ENCODE assay signal across 19 cellular contexts in genomic region chr2:67209107-67209506, GRCh38.
DNase-seq lines count a peak whose midpoint lies in the region; ATAC-seq and TF ChIP-seq lines count a peak whose summit lies in the region.
"Had no signal": no experiment of that assay in that cellular context is flagged by ENCODE, and none has a peak within 500 bp of the region (broad histone marks: within the 10 kb centered on the region; RNA-seq: fewer than 3 reads in every experiment).

No MANE protein-coding gene starts in this region.

- peaks cover 34% of the 10 kb centered on the region for H3K4me1 ChIP-seq in A673 (ENCODE audit: insufficient read depth, low read length, poor library complexity, severe bottlenecking)
- no peaks in the 10 kb centered on the region for H3K4me1 ChIP-seq in mucosa of descending colon (ENCODE audit: low read depth)
- H3K4me1 ChIP-seq: SJSA1 had no signal

- no peaks in the 10 kb centered on the region for H3K9me3 ChIP-seq in A673 (ENCODE audit: low read depth, low read length, poor library complexity, severe bottlenecking)
- H3K9me3 ChIP-seq in mucosa of descending colon = no peaks in the 10 kb centered on the region
- H3K9me3 ChIP-seq: SJSA1 had no signal

- POLR2A ChIA-PET in A673 (lab: Charles Lee; ENCODE audit: low non-redundant PET) = no interaction called here

- DNase-seq in A673 (ENCODE audit: low spot score) = peak; percentile 41
- DNase-seq in NCI-H1048 (lab: John Stamatoyannopoulos, UW) = peak; percentile 38
- peak; percentile 51 for DNase-seq in NCI-H748 (lab: John Stamatoyannopoulos, UW; ENCODE audit: unreplicated experiment)
- DNase-seq in fibroblast of pulmonary artery (ENCODE audit: low read depth) = peak; percentile 7
- DNase-seq in mucosa of descending colon = no peak
- no peak for DNase-seq in natural killer cell
- DNase-seq: ACHN; CD4-positive, alpha-beta T cell; DND-41; GDM1; GOT3; MM.1S; NCI-H1436; T-cell had no signal

- no peaks in the 10 kb centered on the region for H3K4me1 Mint-ChIP-seq in natural killer cell
- H3K4me1 Mint-ChIP-seq: T-cell had no signal

- H3K27me3 ChIP-seq in A673 (replicated peaks; ENCODE audit: insufficient read depth, low read depth, low read length, poor library complexity) = no peaks in the 10 kb centered on the region
- H3K27me3 ChIP-seq: SJSA1 had no signal

- CTCF ChIA-PET in A673 (lab: Charles Lee) = interaction anchor here (0.7 kb wide), 1 partner anchor 1479 kb away, joined by 4 read pairs; no protein-coding TSS in a partner anchor

- H3K27ac Mint-ChIP-seq in natural killer cell = no peak overlapping the region
- H3K27ac Mint-ChIP-seq: CD4-positive, alpha-beta T cell; T-cell had no signal

- H3K4me3 Mint-ChIP-seq in natural killer cell = no peak overlapping the region
- H3K4me3 Mint-ChIP-seq: CD4-positive, alpha-beta T cell; T-cell had no signal

- H3K27me3 Mint-ChIP-seq in natural killer cell (ENCODE audit: low read depth in 2 of 2) = peaks cover 0 to 2% of the 10 kb centered on the region in 2 donors
- H3K27me3 Mint-ChIP-seq: CD4-positive, alpha-beta T cell had no signal

- ATAC-seq in GM21528 (IDR thresholded peaks at IDR 0.05; ENCODE audit: low FRiP score, unreplicated experiment) (no peak), mucosa of descending colon (no peak), natural killer cell (no peak), GM18502 (IDR thresholded peaks at IDR 0.05; ENCODE audit: poor library complexity, unreplicated experiment) (no peak)
- ATAC-seq: T-cell had no signal

- H3K27ac ChIP-seq in A673 (ENCODE audit: low read depth, low read length, poor library complexity, severe bottlenecking) = no peak overlapping the region
- H3K27ac ChIP-seq: KMS-11, RWPE1, SJSA1 had no signal

- intact Hi-C loops in A673 (cut with micrococcal nuclease; ENCODE audit: unreplicated experiment) (no loop called here), mucosa of descending colon (cut with DNase I, micrococcal nuclease) (no loop called here), natural killer cell (cut with micrococcal nuclease) (no loop called here)

- BruUV-seq in A673 (replicated peaks; lab: Mats Ljungman, UMichigan) = no TSS peak

- H3K4me3 ChIP-seq in A673 (ENCODE audit: low read depth, low read length, poor library complexity, severe bottlenecking) (no peak overlapping the region), fibroblast of pulmonary artery (replicated peaks; ENCODE audit: low read depth, low read length) (no peak overlapping the region), mucosa of descending colon (no peak overlapping the region)
- H3K4me3 ChIP-seq: SJSA1 had no signal

- TF ChIP-seq CTCF in A673 (conservative IDR thresholded peaks at IDR 0.05; ENCODE audit: low read depth, low read length) (no peak), fibroblast of pulmonary artery (IDR thresholded peaks at IDR 0.05; ENCODE audit: low read length, missing control alignments) (no peak), mucosa of descending colon (IDR thresholded peaks at IDR 0.05) (no peak), natural killer cell (IDR thresholded peaks at IDR 0.05) (no peak)

- H3K9me3 Mint-ChIP-seq in natural killer cell = no peaks in the 10 kb centered on the region

- H3K36me3 ChIP-seq in A673 (ENCODE audit: insufficient read depth, low read length, poor library complexity, severe bottlenecking) (no peaks in the 10 kb centered on the region), mucosa of descending colon (ENCODE audit: low read depth) (no peaks in the 10 kb centered on the region)
- H3K36me3 ChIP-seq: SJSA1 had no signal

- no peaks in the 10 kb centered on the region for H3K36me3 Mint-ChIP-seq in natural killer cell
- H3K36me3 Mint-ChIP-seq: T-cell had no signal

Comparison
In these comparisons a context has a peak if more than half of its experiments do, and no peak if none do; other contexts are left out.
1. DNase-seq: peak in A673 (single experiment), NCI-H1048 (single experiment), NCI-H748 (single experiment) and fibroblast of pulmonary artery (single experiment); none in mucosa of descending colon (0 of 3) and natural killer cell (single experiment).